Comparison of ENCODE assay signal across 16 cellular contexts in genomic region chr12:24856541-24856940, GRCh38.
DNase-seq lines count a peak whose midpoint lies in the region; ATAC-seq and TF ChIP-seq lines count a peak whose summit lies in the region.
"Had no signal": no experiment of that assay in that cellular context is flagged by ENCODE, and none has a peak within 500 bp of the region (broad histone marks: within the 10 kb centered on the region; RNA-seq: fewer than 3 reads in every experiment).

No MANE protein-coding gene starts in this region.

- TF ChIP-seq POLR2A in body of pancreas (IDR thresholded peaks at IDR 0.05) = no peak

- H3K79me2 ChIP-seq in osteoblast (ENCODE audit: insufficient read depth, low read length) (no peaks in the 10 kb centered on the region), smooth muscle cell (ENCODE audit: low read depth) (peaks cover 20% of the 10 kb centered on the region)

- peak overlapping the region; percentile 2 for H3K27ac Mint-ChIP-seq in Caco-2 (ENCODE audit: unreplicated experiment)
- no peak overlapping the region for H3K27ac Mint-ChIP-seq in activated naive CD8-positive, alpha-beta T cell treated with anti-CD3 and anti-CD28 coated beads for 36 hours
- H3K27ac Mint-ChIP-seq in activated T-helper 2 cell treated with anti-CD3 and anti-CD28 coated beads, Interferon-gamma antibody, Interleukin-2, Interleukin-4, amounts not matched to agents 10 μg/mL and 5 μg/mL and 100 μg/mL, durations not matched to agents 14 hours and 24 hours and 36 hours = no peak overlapping the region
- H3K27ac Mint-ChIP-seq: CD8-positive, alpha-beta T cell had no signal

- H3K36me3 Mint-ChIP-seq in Caco-2 (ENCODE audit: insufficient read depth, unreplicated experiment) = peaks cover 79% of the 10 kb centered on the region
- peaks cover 16% of the 10 kb centered on the region for H3K36me3 Mint-ChIP-seq in activated naive CD8-positive, alpha-beta T cell treated with anti-CD3 and anti-CD28 coated beads for 36 hours
- peaks cover 4% of the 10 kb centered on the region for H3K36me3 Mint-ChIP-seq in activated T-helper 2 cell treated with anti-CD3 and anti-CD28 coated beads, Interferon-gamma antibody, Interleukin-2, Interleukin-4, amounts not matched to agents 10 μg/mL and 5 μg/mL and 100 μg/mL, durations not matched to agents 14 hours and 24 hours and 36 hours (ENCODE audit: low read depth)
- H3K36me3 Mint-ChIP-seq: CD8-positive, alpha-beta T cell had no signal

- no peak overlapping the region for H3K4me3 Mint-ChIP-seq in Caco-2 (ENCODE audit: unreplicated experiment)
- no peak overlapping the region for H3K4me3 Mint-ChIP-seq in activated naive CD8-positive, alpha-beta T cell treated with anti-CD3 and anti-CD28 coated beads for 36 hours
- H3K4me3 Mint-ChIP-seq in activated T-helper 2 cell treated with anti-CD3 and anti-CD28 coated beads, Interferon-gamma antibody, Interleukin-2, Interleukin-4, amounts not matched to agents 10 μg/mL and 5 μg/mL and 100 μg/mL, durations not matched to agents 14 hours and 24 hours and 36 hours (ENCODE audit: low read depth) = no peak overlapping the region
- H3K4me3 Mint-ChIP-seq: CD14-positive monocyte; CD8-positive, alpha-beta T cell had no signal

- H3K4me3 ChIP-seq in Caco-2 (ENCODE audit: low read depth, low read length) (no peak overlapping the region), body of pancreas (no peak overlapping the region), osteoblast (ENCODE audit: insufficient read depth, low read length) (no peak overlapping the region), smooth muscle cell (no peak overlapping the region), H7 (ENCODE audit: insufficient read depth, low read depth, low read length) (no peak overlapping the region)
- H3K4me3 ChIP-seq: HAP-1 had no signal

- TF ChIP-seq CTCF in Caco-2 (IDR thresholded peaks at IDR 0.05; ENCODE audit: insufficient read depth in 1 of 2, low read depth in 1 of 2, low read length in 1 of 2, severe bottlenecking in 1 of 2, unreplicated experiment in 1 of 2) (no peak), body of pancreas (IDR thresholded peaks at IDR 0.05) (no peak), osteoblast (IDR thresholded peaks at IDR 0.05; ENCODE audit: extremely low read depth, low read depth, low read length) (no peak), smooth muscle cell (IDR thresholded peaks at IDR 0.05; ENCODE audit: borderline replicate concordance, insufficient read depth, poor library complexity, severe bottlenecking) (no peak)

- peaks cover 30% of the 10 kb centered on the region for H3K9me3 Mint-ChIP-seq in Caco-2 (ENCODE audit: unreplicated experiment)
- H3K9me3 Mint-ChIP-seq in activated naive CD8-positive, alpha-beta T cell treated with anti-CD3 and anti-CD28 coated beads for 36 hours = peaks cover 11% of the 10 kb centered on the region
- peaks cover 9% of the 10 kb centered on the region for H3K9me3 Mint-ChIP-seq in activated T-helper 2 cell treated with anti-CD3 and anti-CD28 coated beads, Interferon-gamma antibody, Interleukin-2, Interleukin-4, amounts not matched to agents 10 μg/mL and 5 μg/mL and 100 μg/mL, durations not matched to agents 14 hours and 24 hours and 36 hours

- H3K4me2 ChIP-seq in osteoblast (ENCODE audit: insufficient read depth, low read length) (no peak overlapping the region), smooth muscle cell (no peak overlapping the region)

- H3K9me3 ChIP-seq in Caco-2 (peaks cover 36% of the 10 kb centered on the region), body of pancreas (no peaks in the 10 kb centered on the region), osteoblast (ENCODE audit: low read depth, low read length) (no peaks in the 10 kb centered on the region), smooth muscle cell (replicated peaks; ENCODE audit: low read depth) (no peaks in the 10 kb centered on the region)
- H3K9me3 ChIP-seq: HAP-1 had no signal

- H3F3A ChIP-seq in smooth muscle cell (ENCODE audit: low read depth) = peaks cover 7% of the 10 kb centered on the region

- POLR2A ChIA-PET in Caco-2 (lab: Charles Lee) = interaction anchor here (0.6 kb wide), 1 partner anchor 161 kb away, joined by 3 read pairs; no protein-coding TSS in a partner anchor

- peak; percentile 67 for ATAC-seq in body of pancreas
- ATAC-seq: CD8-positive, alpha-beta T cell; HepG2 had no signal

- H3K27ac ChIP-seq in body of pancreas (peak overlapping the region; percentile 70 to 80 (median 75)), osteoblast (ENCODE audit: low read depth, low read length) (peak overlapping the region; percentile 34), smooth muscle cell (ENCODE audit: low read depth) (peak overlapping the region; percentile 47)
- H3K27ac ChIP-seq: 22Rv1 had no signal

- H3K36me3 ChIP-seq in Caco-2 (ENCODE audit: control insufficient read depth, insufficient read depth, low read length) (no peaks in the 10 kb centered on the region), body of pancreas (replicated peaks in 1 of 2; ENCODE audit: insufficient read depth in 1 of 2, low read depth in 2 of 2) (no peaks in the 10 kb centered on the region), osteoblast (ENCODE audit: insufficient read depth, low read length) (peaks cover 3% of the 10 kb centered on the region), smooth muscle cell (ENCODE audit: low read depth) (peaks cover 6% of the 10 kb centered on the region), H7 (replicated peaks; ENCODE audit: control insufficient read depth, insufficient read depth, low read length) (peaks cover 2% of the 10 kb centered on the region)

- intact Hi-C loops in Caco-2 (cut with micrococcal nuclease; ENCODE audit: unreplicated experiment) = no loop called here
- intact Hi-C loops in body of pancreas (cut with DNase I) = no loop called here
- intact Hi-C loops in activated T-helper 2 cell treated with anti-CD3 and anti-CD28 coated beads, Interferon-gamma antibody, Interleukin-2, Interleukin-4, amounts not matched to agents 10 μg/mL and 5 μg/mL and 100 μg/mL, durations not matched to agents 14 hours and 24 hours and 36 hours (cut with micrococcal nuclease) = no loop called here

- peaks cover 32% of the 10 kb centered on the region for H3K4me1 Mint-ChIP-seq in Caco-2 (ENCODE audit: low read depth, unreplicated experiment)
- peaks cover 13% of the 10 kb centered on the region for H3K4me1 Mint-ChIP-seq in activated naive CD8-positive, alpha-beta T cell treated with anti-CD3 and anti-CD28 coated beads for 36 hours
- peaks cover 11% of the 10 kb centered on the region for H3K4me1 Mint-ChIP-seq in activated T-helper 2 cell treated with anti-CD3 and anti-CD28 coated beads, Interferon-gamma antibody, Interleukin-2, Interleukin-4, amounts not matched to agents 10 μg/mL and 5 μg/mL and 100 μg/mL, durations not matched to agents 14 hours and 24 hours and 36 hours (ENCODE audit: low read depth)

- BruUV-seq in Caco-2 (replicated peaks; lab: Mats Ljungman, UMichigan) = no TSS peak

- H4K20me1 ChIP-seq in osteoblast (ENCODE audit: insufficient read depth, low read length) = no peaks in the 10 kb centered on the region
- peaks cover 13% of the 10 kb centered on the region for H4K20me1 ChIP-seq in smooth muscle cell (ENCODE audit: low read depth)

- no peaks in the 10 kb centered on the region for H3K27me3 Mint-ChIP-seq in Caco-2 (ENCODE audit: insufficient read depth, unreplicated experiment)
- peaks cover 8% of the 10 kb centered on the region for H3K27me3 Mint-ChIP-seq in activated naive CD8-positive, alpha-beta T cell treated with anti-CD3 and anti-CD28 coated beads for 36 hours
- peaks cover 12% of the 10 kb centered on the region for H3K27me3 Mint-ChIP-seq in activated T-helper 2 cell treated with anti-CD3 and anti-CD28 coated beads, Interferon-gamma antibody, Interleukin-2, Interleukin-4, amounts not matched to agents 10 μg/mL and 5 μg/mL and 100 μg/mL, durations not matched to agents 14 hours and 24 hours and 36 hours (ENCODE audit: low read depth)

- H3K27me3 ChIP-seq in Caco-2 (replicated peaks; ENCODE audit: control insufficient read depth, insufficient read depth, low read length) (no peaks in the 10 kb centered on the region), body of pancreas (no peaks in the 10 kb centered on the region), osteoblast (ENCODE audit: insufficient read depth, low read length) (no peaks in the 10 kb centered on the region), smooth muscle cell (ENCODE audit: low read depth) (no peaks in the 10 kb centered on the region), H7 (ENCODE audit: control insufficient read depth, insufficient read depth, low read length) (no peaks in the 10 kb centered on the region)

- no peak for DNase-seq in Caco-2
- DNase-seq in body of pancreas = peak in 2 of 4 donors; percentile 29 to 37
- DNase-seq in osteoblast (ENCODE audit: insufficient read length, low spot score, missing footprints) = no peak
- DNase-seq in smooth muscle cell (lab: John Stamatoyannopoulos, UW; ENCODE audit: unreplicated experiment) = no peak
- no peak for DNase-seq in activated naive CD8-positive, alpha-beta T cell treated with anti-CD3 and anti-CD28 coated beads for 36 hours
- no peak for DNase-seq in activated T-helper 2 cell treated with anti-CD3 and anti-CD28 coated beads, Interferon-gamma antibody, Interleukin-2, Interleukin-4, amounts not matched to agents 10 μg/mL and 5 μg/mL and 100 μg/mL, durations not matched to agents 14 hours and 24 hours and 36 hours (ENCODE audit: low spot score)
- DNase-seq in H7 = no peak
- DNase-seq: CD8-positive, alpha-beta T cell; COR-L47; DND-41; GF-D8; GOT3 had no signal

- H2AFZ ChIP-seq in osteoblast (ENCODE audit: low read length) (no peak overlapping the region), smooth muscle cell (ENCODE audit: low read depth) (no peak overlapping the region)

- CTCF ChIA-PET in Caco-2 (lab: Charles Lee) = no interaction called here

- 47 to 63% methylated on average over 3 of the region's 3 CpGs for WGBS in body of pancreas, 2 donors
- WGBS in smooth muscle cell (ENCODE audit: low lambda C conversion rate) = 85% methylated on average over 3 of the region's 3 CpGs

- H3K4me1 ChIP-seq in Caco-2 (peaks cover 20% of the 10 kb centered on the region), body of pancreas (peaks cover 59% of the 10 kb centered on the region), osteoblast (ENCODE audit: insufficient read depth, low read length) (peaks cover 16% of the 10 kb centered on the region), smooth muscle cell (ENCODE audit: low read depth) (peaks cover 6% of the 10 kb centered on the region)

- H3K9ac ChIP-seq in smooth muscle cell (ENCODE audit: low read depth) = no peak overlapping the region
